Comparison of ENCODE assay signal across 1 cellular context in genomic region chr6:17212541-17213371, GRCh38.
TF ChIP-seq lines count a peak whose summit lies in the region.

No MANE protein-coding gene starts in this region.

TF ChIP-seq in IMR-90, 13 proteins besides CTCF, POLR2A, EP300 and RAD21 (continued from another document):
- TF ChIP-seq ELK1 (IDR thresholded peaks at IDR 0.05; ENCODE audit: borderline replicate concordance, low read depth, low read length): no peak
